ENCODE assay signal across 37 cellular contexts in genomic region chr3:69118555-69118954, GRCh38. TPM values are rescaled to one million over a fixed set of nuclear protein-coding genes. Genes with fewer than 3 reads are reported as not detected.
"Had no signal": no experiment of that assay in that cellular context is flagged by ENCODE, and none has a peak within 500 bp of the region (broad histone marks: within the 10 kb centered on the region; RNA-seq: fewer than 3 reads in every experiment).

No MANE protein-coding gene starts in this region.

- H3K9me3 Mint-ChIP-seq: activated B cell treated with CpG ODN at 0.5 μM for 24 hours; activated naive CD4-positive, alpha-beta T cell treated with anti-CD3 and anti-CD28 coated beads for 36 hours; activated naive CD4-positive, alpha-beta T cell treated with anti-CD3 and anti-CD28 coated beads, Interleukin-2, amount 50 U/mL, for 24 hours; activated naive CD8-positive, alpha-beta T cell treated with anti-CD3 and anti-CD28 coated beads for 36 hours; activated naive CD8-positive, alpha-beta T cell treated with anti-CD3 and anti-CD28 coated beads, Interleukin-2, amount 50 U/mL, for 24 hours; activated T-helper 1 cell treated with anti-CD3 and anti-CD28 coated beads, Interleukin-12 subunit alpha, Interleukin-12 subunit beta, Interleukin-2, Interleukin-4 antibody, amounts not matched to agents 30 ng/mL and 10 ng/mL and 1 ng/mL, durations not matched to agents 14 hours and 24 hours and 36 hours; activated T-helper 2 cell treated with anti-CD3 and anti-CD28 coated beads, Interferon-gamma antibody, Interleukin-2, Interleukin-4, amounts not matched to agents 10 μg/mL and 5 μg/mL and 100 μg/mL, durations not matched to agents 14 hours and 24 hours and 36 hours; T-helper 2 cell treated with Interferon-gamma antibody and Interleukin-4, amounts not matched to agents 5 μg/mL and 100 μg/mL, for 36 hours had no signal

- H3K36me3 ChIP-seq: adrenal gland, esophagus squamous epithelium, WERI-Rb-1 had no signal

- H3K36me3 Mint-ChIP-seq: activated CD8-positive, alpha-beta memory T cell treated with anti-CD3 and anti-CD28 coated beads, Interleukin-2, amount 10 ng/mL, durations not matched to agents 7 days and 5 days; activated naive CD4-positive, alpha-beta T cell treated with anti-CD3 and anti-CD28 coated beads, Interleukin-2, amount 50 U/mL, for 24 hours; activated naive CD8-positive, alpha-beta T cell treated with anti-CD3 and anti-CD28 coated beads for 36 hours had no signal

- H3K27ac ChIP-seq: adrenal gland, epithelial cell of prostate, esophagus squamous epithelium, WERI-Rb-1 had no signal

- H3K27ac Mint-ChIP-seq: activated B cell treated with CpG ODN at 0.5 μM for 24 hours; activated CD8-positive, alpha-beta memory T cell treated with anti-CD3 and anti-CD28 coated beads, Interleukin-2, amount 10 ng/mL, durations not matched to agents 7 days and 5 days; activated CD8-positive, alpha-beta T cell treated with anti-CD3 and anti-CD28 coated beads, Interleukin-2, amount 10 ng/mL, durations not matched to agents 7 days and 5 days; activated naive CD4-positive, alpha-beta T cell treated with anti-CD3 and anti-CD28 coated beads for 36 hours; activated naive CD4-positive, alpha-beta T cell treated with anti-CD3 and anti-CD28 coated beads, Interleukin-2, amount 50 U/mL, for 24 hours; activated naive CD8-positive, alpha-beta T cell treated with anti-CD3 and anti-CD28 coated beads for 36 hours; activated naive CD8-positive, alpha-beta T cell treated with anti-CD3 and anti-CD28 coated beads, Interleukin-2, amount 50 U/mL, for 24 hours; activated T-helper 1 cell treated with anti-CD3 and anti-CD28 coated beads, Interleukin-12 subunit alpha, Interleukin-12 subunit beta, Interleukin-2, Interleukin-4 antibody, amounts not matched to agents 30 ng/mL and 10 ng/mL and 1 ng/mL, durations not matched to agents 14 hours and 24 hours and 36 hours; activated T-helper 2 cell treated with anti-CD3 and anti-CD28 coated beads, Interferon-gamma antibody, Interleukin-2, Interleukin-4, amounts not matched to agents 10 μg/mL and 5 μg/mL and 100 μg/mL, durations not matched to agents 14 hours and 24 hours and 36 hours; T-helper 17 cell; T-helper 2 cell treated with Interferon-gamma antibody and Interleukin-4, amounts not matched to agents 5 μg/mL and 100 μg/mL, for 36 hours had no signal

- ATAC-seq: activated CD4-positive, CD25-positive, alpha-beta regulatory T cell treated with anti-CD3 and anti-CD28 coated beads, Interleukin-2, amount 50 U/mL, for 24 hours; activated CD8-positive, alpha-beta memory T cell treated with anti-CD3 and anti-CD28 coated beads, Interleukin-2, amount 10 ng/mL, durations not matched to agents 7 days and 5 days; activated CD8-positive, alpha-beta T cell treated with anti-CD3 and anti-CD28 coated beads, Interleukin-2, amount 10 ng/mL, durations not matched to agents 7 days and 5 days; activated naive CD8-positive, alpha-beta T cell treated with anti-CD3 and anti-CD28 coated beads, Interleukin-2, amount 50 U/mL, for 24 hours; body of pancreas; T-helper 17 cell had no signal

- H3K4me3 Mint-ChIP-seq: activated B cell treated with CpG ODN at 0.5 μM for 24 hours; activated CD8-positive, alpha-beta memory T cell treated with anti-CD3 and anti-CD28 coated beads, Interleukin-2, amount 10 ng/mL, durations not matched to agents 7 days and 5 days; activated CD8-positive, alpha-beta T cell treated with anti-CD3 and anti-CD28 coated beads, Interleukin-2, amount 10 ng/mL, durations not matched to agents 7 days and 5 days; activated naive CD4-positive, alpha-beta T cell treated with anti-CD3 and anti-CD28 coated beads for 36 hours; activated naive CD4-positive, alpha-beta T cell treated with anti-CD3 and anti-CD28 coated beads, Interleukin-2, amount 50 U/mL, for 24 hours; activated naive CD8-positive, alpha-beta T cell treated with anti-CD3 and anti-CD28 coated beads for 36 hours; activated naive CD8-positive, alpha-beta T cell treated with anti-CD3 and anti-CD28 coated beads, Interleukin-2, amount 50 U/mL, for 24 hours; activated T-helper 1 cell treated with anti-CD3 and anti-CD28 coated beads, Interleukin-12 subunit alpha, Interleukin-12 subunit beta, Interleukin-2, Interleukin-4 antibody, amounts not matched to agents 30 ng/mL and 10 ng/mL and 1 ng/mL, durations not matched to agents 14 hours and 24 hours and 36 hours; T-helper 17 cell; T-helper 2 cell treated with Interferon-gamma antibody and Interleukin-4, amounts not matched to agents 5 μg/mL and 100 μg/mL, for 36 hours had no signal

- H3K27me3 Mint-ChIP-seq: activated B cell treated with CpG ODN at 0.5 μM for 24 hours; activated CD8-positive, alpha-beta memory T cell treated with anti-CD3 and anti-CD28 coated beads, Interleukin-2, amount 10 ng/mL, durations not matched to agents 7 days and 5 days; activated naive CD4-positive, alpha-beta T cell treated with anti-CD3 and anti-CD28 coated beads, Interleukin-2, amount 50 U/mL, for 24 hours; activated naive CD8-positive, alpha-beta T cell treated with anti-CD3 and anti-CD28 coated beads for 36 hours; activated naive CD8-positive, alpha-beta T cell treated with anti-CD3 and anti-CD28 coated beads, Interleukin-2, amount 50 U/mL, for 24 hours had no signal

- H3K27me3 ChIP-seq: adrenal gland, body of pancreas, esophagus squamous epithelium had no signal

- DNase-seq: activated B cell treated with CpG ODN at 0.5 μM for 24 hours; activated CD4-positive, alpha-beta T cell treated with anti-CD3 and anti-CD28 coated beads for 48 hours; activated CD4-positive, alpha-beta T cell treated with anti-CD3 and anti-CD28 coated beads, Interleukin-2, amount 50 U/mL, for 1 hour; activated CD4-positive, alpha-beta T cell treated with anti-CD3 and anti-CD28 coated beads, Interleukin-2, amount 50 U/mL, for 48 hours; activated CD8-positive, alpha-beta memory T cell treated with anti-CD3 and anti-CD28 coated beads, Interleukin-2, amount 10 ng/mL, durations not matched to agents 7 days and 5 days; activated CD8-positive, alpha-beta memory T cell treated with anti-CD3 and anti-CD28 coated beads, Interleukin-2, amount 50 U/mL, for 4 hours; activated CD8-positive, alpha-beta T cell treated with anti-CD3 and anti-CD28 coated beads, Interleukin-2, amount 10 ng/mL, durations not matched to agents 7 days and 5 days; activated effector memory CD4-positive, alpha-beta T cell treated with anti-CD3 and anti-CD28 coated beads, Interleukin-2, amount 50 U/mL, for 16 hours; activated naive CD4-positive, alpha-beta T cell treated with anti-CD3 and anti-CD28 coated beads for 36 hours; activated naive CD8-positive, alpha-beta T cell treated with anti-CD3 and anti-CD28 coated beads for 36 hours; activated naive CD8-positive, alpha-beta T cell treated with anti-CD3 and anti-CD28 coated beads, Interleukin-2, amount 50 U/mL, for 24 hours; activated T-cell treated with anti-CD3 and anti-CD28 coated beads, Interleukin-2, amount 50 U/mL, for 1 hour; activated T-cell treated with anti-CD3 and anti-CD28 coated beads, Interleukin-2, amount 50 U/mL, for 48 hours; adrenal gland; amygdala; aorta; body of pancreas; caudate nucleus; cortex of kidney; dermis blood vessel endothelial cell; effector CD8-positive, alpha-beta T cell; esophagus squamous epithelium; foreskin melanocyte; T-helper 1 cell; T-helper 17 cell; T1000; WERI-Rb-1 had no signal

- H3K4me3 ChIP-seq: adrenal gland, body of pancreas, esophagus squamous epithelium had no signal

- H3K9me3 ChIP-seq: adrenal gland, body of pancreas, esophagus squamous epithelium had no signal

RNA-seq across cellular contexts. Expression of gene LMOD3, which starts 3.8 kb away (rescaled TPM):
- total RNA-seq: activated B cell treated with CpG ODN at 0.5 μM for 24 hours; activated CD8-positive, alpha-beta memory T cell treated with anti-CD3 and anti-CD28 coated beads for 36 hours; activated CD8-positive, alpha-beta memory T cell treated with anti-CD3 and anti-CD28 coated beads, Interleukin-2, amount 10 ng/mL, durations not matched to agents 7 days and 5 days; activated CD8-positive, alpha-beta T cell treated with anti-CD3 and anti-CD28 coated beads, Interleukin-2, amount 10 ng/mL, durations not matched to agents 7 days and 5 days; activated naive CD4-positive, alpha-beta T cell treated with anti-CD3 and anti-CD28 coated beads for 36 hours; activated naive CD8-positive, alpha-beta T cell treated with anti-CD3 and anti-CD28 coated beads for 36 hours; activated T-helper 1 cell treated with anti-CD3 and anti-CD28 coated beads, Interleukin-12 subunit alpha, Interleukin-12 subunit beta, Interleukin-2, Interleukin-4 antibody, amounts not matched to agents 30 ng/mL and 10 ng/mL and 1 ng/mL, durations not matched to agents 14 hours and 24 hours and 36 hours; activated T-helper 2 cell treated with anti-CD3 and anti-CD28 coated beads, Interferon-gamma antibody, Interleukin-2, Interleukin-4, amounts not matched to agents 10 μg/mL and 5 μg/mL and 100 μg/mL, durations not matched to agents 14 hours and 24 hours and 36 hours; chondrocyte; dermis blood vessel endothelial cell; endothelial cell of umbilical vein; fibroblast of villous mesenchyme; T-helper 17 cell had no signal
- polyA plus RNA-seq: aorta, endothelial cell of umbilical vein had no signal
